In genomic region chr3:195441476-195441970, GRCh38 we compare ENCODE assay signal across 1 cellular context.
TF ChIP-seq lines count a peak whose summit lies in the region.

No MANE protein-coding gene starts in this region.

TF ChIP-seq in GM23338, 12 proteins besides CTCF, POLR2A, EP300 and RAD21 (continued from another document):
- no peak for TF ChIP-seq ZNF462 (CRISPR knock-in tag; IDR thresholded peaks at IDR 0.05)
- TF ChIP-seq ZNF114 (CRISPR knock-in tag; IDR thresholded peaks at IDR 0.05): no peak
- TF ChIP-seq POLR2AphosphoS5 (IDR thresholded peaks at IDR 0.05; ENCODE audit: low read depth): no peak
- TF ChIP-seq STAT1 (IDR thresholded peaks at IDR 0.05; ENCODE audit: unreplicated experiment): no peak
- no peak for TF ChIP-seq EZH2phosphoT487 (IDR thresholded peaks at IDR 0.05; ENCODE audit: unreplicated experiment)
- TF ChIP-seq NANOG (IDR thresholded peaks at IDR 0.05; ENCODE audit: borderline replicate concordance): no peak
- no peak for TF ChIP-seq ETS1 (IDR thresholded peaks at IDR 0.05)
- no peak for TF ChIP-seq JUNB (IDR thresholded peaks at IDR 0.05; ENCODE audit: unreplicated experiment)
